In genomic region chr21:21622460-21623234, GRCh38 we compare ENCODE assay signal across 17 cellular contexts.
DNase-seq lines count a peak whose midpoint lies in the region; ATAC-seq and TF ChIP-seq lines count a peak whose summit lies in the region.
"Had no signal": no experiment of that assay in that cellular context is flagged by ENCODE, and none has a peak within 500 bp of the region (broad histone marks: within the 10 kb centered on the region; RNA-seq: fewer than 3 reads in every experiment).

No MANE protein-coding gene starts in this region.

- H3K4me3 Mint-ChIP-seq in HFFc6 = peak overlapping the region; percentile 49; the same call in 1 of the 2 replicates
- H3K4me3 Mint-ChIP-seq: B cell; CD4-positive, CD25-positive, alpha-beta regulatory T cell; CD8-positive, alpha-beta T cell had no signal

- H3K36me3 ChIP-seq in GM23248 (ENCODE audit: low read depth) (no peaks in the 10 kb centered on the region), SK-N-MC (ENCODE audit: insufficient read depth, low read length) (no peaks in the 10 kb centered on the region), gastrocnemius medialis (no peaks in the 10 kb centered on the region)
- H3K36me3 ChIP-seq: BLaER1 had no signal

- no peaks in the 10 kb centered on the region for H3K9me3 Mint-ChIP-seq in HFFc6

- H3K27me3 ChIP-seq in GM23248 (replicated peaks; ENCODE audit: insufficient read depth) = no peaks in the 10 kb centered on the region
- no peaks in the 10 kb centered on the region for H3K27me3 ChIP-seq in gastrocnemius medialis
- H3K27me3 ChIP-seq: BLaER1 had no signal

- H3K36me3 Mint-ChIP-seq in HFFc6 (ENCODE audit: low read depth) = no peaks in the 10 kb centered on the region
- H3K36me3 Mint-ChIP-seq: CD4-positive, CD25-positive, alpha-beta regulatory T cell; CD8-positive, alpha-beta T cell had no signal

- H3K9ac ChIP-seq in GM23248 (no peak overlapping the region), SK-N-MC (ENCODE audit: insufficient read length) (no peak overlapping the region)
- H3K9ac ChIP-seq: BLaER1 had no signal

- H2AFZ ChIP-seq in GM23248 = peak overlapping the region; percentile 45

- H3K9me2 ChIP-seq in GM23248 (ENCODE audit: insufficient read depth) = no peaks in the 10 kb centered on the region

- no peaks in the 10 kb centered on the region for H3K9me3 ChIP-seq in GM23248 (ENCODE audit: low read depth)
- no peaks in the 10 kb centered on the region for H3K9me3 ChIP-seq in SK-N-MC (ENCODE audit: low read depth, low read length)
- no peaks in the 10 kb centered on the region for H3K9me3 ChIP-seq in gastrocnemius medialis
- H3K9me3 ChIP-seq: BLaER1, Caco-2 had no signal

- H3K4me1 ChIP-seq in GM23248 (ENCODE audit: insufficient read depth) (no peaks in the 10 kb centered on the region; the same call in 1 of the 2 replicates), gastrocnemius medialis (no peaks in the 10 kb centered on the region)
- H3K4me1 ChIP-seq: BLaER1, Caco-2 had no signal

- ATAC-seq in GM19397 (IDR thresholded peaks at IDR 0.05; ENCODE audit: unreplicated experiment) (no peak), GM19463 (IDR thresholded peaks at IDR 0.05; ENCODE audit: unreplicated experiment) (no peak), gastrocnemius medialis (no peak)
- ATAC-seq: CD8-positive, alpha-beta T cell had no signal

- DNase-seq in GM23248 (no peak), HFFc6 (no peak), SK-N-MC (ENCODE audit: low read depth, low spot score) (no peak), gastrocnemius medialis (no peak)
- DNase-seq: Caco-2; CD4-positive, CD25-positive, alpha-beta regulatory T cell; CD8-positive, alpha-beta T cell; DMS153; DND-41; GOT3; H7; HCEC 1CT had no signal

- H3K27ac ChIP-seq in GM23248 = no peak overlapping the region
- H3K27ac ChIP-seq in SK-N-MC = no peak overlapping the region
- H3K27ac ChIP-seq in gastrocnemius medialis = no peak overlapping the region
- H3K27ac ChIP-seq: BLaER1, C4-2B had no signal

- intact Hi-C loops in gastrocnemius medialis (cut with DNase I; ENCODE audit: low total_unique reads) = no loop called here

- WGBS in GM23248 (ENCODE audit: low coverage in 1 of 2, low lambda C conversion rate in 2 of 2, missing lambda C conversion rate in 2 of 2), 2 experiments = 38 to 40% methylated on average over 3 of the region's 3 CpGs

- TF ChIP-seq POLR2A in gastrocnemius medialis (IDR thresholded peaks at IDR 0.05) = no peak

- H3K27ac Mint-ChIP-seq in HFFc6 = no peak overlapping the region
- H3K27ac Mint-ChIP-seq: B cell; CD4-positive, CD25-positive, alpha-beta regulatory T cell; CD8-positive, alpha-beta T cell had no signal

- TF ChIP-seq CTCF in HFFc6 (IDR thresholded peaks at IDR 0.05) (no peak), gastrocnemius medialis (IDR thresholded peaks at IDR 0.05 in 4 of 5, conservative IDR thresholded peaks at IDR 0.05 in 1 of 5) (no peak)

- no peak overlapping the region for H3K4me3 ChIP-seq in GM23248
- peak overlapping the region; percentile 14; the same call in 1 of the 2 replicates for H3K4me3 ChIP-seq in SK-N-MC
- no peak overlapping the region for H3K4me3 ChIP-seq in gastrocnemius medialis
- H3K4me3 ChIP-seq: BLaER1 had no signal

- no peaks in the 10 kb centered on the region for H3F3A ChIP-seq in GM23248 (ENCODE audit: insufficient read depth)

- in situ Hi-C loops in GM23248 (cut with MboI) = no loop called here
- in situ Hi-C loops in gastrocnemius medialis (cut with MboI; ENCODE audit: low sequenced_read_pairs in 4 of 4) = no loop called here

- H3K4me2 ChIP-seq in GM23248 (ENCODE audit: unreplicated experiment) = no peak overlapping the region
- H3K4me2 ChIP-seq: BLaER1 had no signal

- H4K20me1 ChIP-seq in GM23248 (ENCODE audit: insufficient read depth) = no peaks in the 10 kb centered on the region
- H4K20me1 ChIP-seq: BLaER1 had no signal

- H3K27me3 Mint-ChIP-seq in HFFc6 (ENCODE audit: insufficient read depth) = no peaks in the 10 kb centered on the region; the same call in 1 of the 2 replicates
- H3K27me3 Mint-ChIP-seq: B cell; CD4-positive, CD25-positive, alpha-beta regulatory T cell had no signal

- H3K79me2 ChIP-seq in GM23248 (ENCODE audit: insufficient read depth) = no peaks in the 10 kb centered on the region

- H3K4me1 Mint-ChIP-seq in HFFc6 (ENCODE audit: low read depth) = peaks cover 42% of the 10 kb centered on the region
- H3K4me1 Mint-ChIP-seq: B cell; CD4-positive, CD25-positive, alpha-beta regulatory T cell had no signal
